10 cellular contexts compared by ENCODE assay signal in genomic region chr10:124611738-124612137, GRCh38.
DNase-seq lines count a peak whose midpoint lies in the region; ATAC-seq and TF ChIP-seq lines count a peak whose summit lies in the region.
"Had no signal": no experiment of that assay in that cellular context is flagged by ENCODE, and none has a peak within 500 bp of the region (broad histone marks: within the 10 kb centered on the region; RNA-seq: fewer than 3 reads in every experiment).

No MANE protein-coding gene starts in this region.

- no peak overlapping the region; the same call in 1 of the 2 replicates for H3K4me3 ChIP-seq in HL-60 (replicated peaks; ENCODE audit: insufficient read depth, low read length)
- H3K4me3 ChIP-seq in H7 (ENCODE audit: insufficient read depth, low read depth, low read length), result no peak overlapping the region

- H3K9me3 Mint-ChIP-seq in activated naive CD8-positive, alpha-beta T cell treated with anti-CD3 and anti-CD28 coated beads for 36 hours, result no peaks in the 10 kb centered on the region

- no peak for ATAC-seq in SK-N-SH treated with all-trans-retinoic acid at 6 μM for 48 hours

- no peaks in the 10 kb centered on the region for H3K36me3 ChIP-seq in H7 (replicated peaks; ENCODE audit: control insufficient read depth, insufficient read depth, low read length)

- DNase-seq in HL-60 (ENCODE audit: low read depth in 1 of 2, low spot score in 1 of 2) (peak; percentile 76 to 96), T-helper 1 cell (peak in 3 of 5 donors; percentile 27 to 60 (median 30)), AG08396 (ENCODE audit: low spot score) (no peak), H7 (no peak), NCI-H187 (lab: John Stamatoyannopoulos, UW) (no peak)
- peak; percentile 34 for DNase-seq in activated naive CD8-positive, alpha-beta T cell treated with anti-CD3 and anti-CD28 coated beads for 36 hours
- DNase-seq in stimulated activated CD8-positive, alpha-beta memory T cell treated with anti-CD3 and anti-CD28 coated beads, Interleukin-4, amount 100 ng/mL, for 48 hours, result peak; percentile 51
- DNase-seq: NCI-H1048, SHP77 had no signal

- H3K27me3 ChIP-seq in HL-60 (ENCODE audit: insufficient read depth, poor library complexity, severe bottlenecking) (no peaks in the 10 kb centered on the region), H7 (ENCODE audit: control insufficient read depth, insufficient read depth, low read length) (no peaks in the 10 kb centered on the region)

- H3K4me1 Mint-ChIP-seq in activated naive CD8-positive, alpha-beta T cell treated with anti-CD3 and anti-CD28 coated beads for 36 hours, result peaks cover 32% of the 10 kb centered on the region

- no peaks in the 10 kb centered on the region for H3K27me3 Mint-ChIP-seq in activated naive CD8-positive, alpha-beta T cell treated with anti-CD3 and anti-CD28 coated beads for 36 hours

- TF ChIP-seq CTCF in HL-60 (IDR thresholded peaks at IDR 0.05; ENCODE audit: insufficient read depth, low read length), result no peak

- no peaks in the 10 kb centered on the region for H3K36me3 Mint-ChIP-seq in activated naive CD8-positive, alpha-beta T cell treated with anti-CD3 and anti-CD28 coated beads for 36 hours

- peak overlapping the region; percentile 82 for H3K27ac ChIP-seq in HL-60 (replicated peaks)

- H3K27ac Mint-ChIP-seq in activated naive CD8-positive, alpha-beta T cell treated with anti-CD3 and anti-CD28 coated beads for 36 hours, result no peak overlapping the region

- no peak overlapping the region for H3K4me3 Mint-ChIP-seq in activated naive CD8-positive, alpha-beta T cell treated with anti-CD3 and anti-CD28 coated beads for 36 hours

TF ChIP-seq in SK-N-SH treated with all-trans-retinoic acid at 6 μM for 48 hours, 23 proteins besides CTCF, POLR2A, EP300 and RAD21:
- TF ChIP-seq ZFP3 (CRISPR knock-in tag; IDR thresholded peaks at IDR 0.05) (no peak), TOX (CRISPR knock-in tag; IDR thresholded peaks at IDR 0.05; ENCODE audit: borderline replicate concordance) (no peak), CSDC2 (CRISPR knock-in tag; IDR thresholded peaks at IDR 0.05) (no peak), ZNF8 (CRISPR knock-in tag; IDR thresholded peaks at IDR 0.05) (no peak)

Comparison
In these comparisons a context has a peak if more than half of its experiments do, and no peak if none do; other contexts are left out.
1. DNase-seq: peak in HL-60 (2 of 2), T-helper 1 cell (3 of 5), activated naive CD8-positive, alpha-beta T cell treated with anti-CD3 and anti-CD28 coated beads for 36 hours (single experiment) and stimulated activated CD8-positive, alpha-beta memory T cell treated with anti-CD3 and anti-CD28 coated beads, Interleukin-4, amount 100 ng/mL, for 48 hours (single experiment); none in AG08396 (single experiment), H7 (single experiment) and NCI-H187 (0 of 2).